ENCODE assay signal across 4 cellular contexts in genomic region chr3:8584661-8585060, GRCh38. TPM values are rescaled to one million over a fixed set of nuclear protein-coding genes. Genes with fewer than 3 reads are reported as not detected.
"Had no signal": no experiment of that assay in that cellular context is flagged by ENCODE, and none has a peak within 500 bp of the region (broad histone marks: within the 10 kb centered on the region; RNA-seq: fewer than 3 reads in every experiment).

No MANE protein-coding gene starts in this region.

- DNase-seq: GDM1, GF-D8 had no signal

- H3K4me3 ChIP-seq: GM12878 had no signal

- ATAC-seq: GM12878 had no signal

RNA-seq across cellular contexts. Expression of gene SSUH2, which starts 59.9 kb away (rescaled TPM):
- total RNA-seq: G401, GM12878 had no signal
